ENCODE assay signal across 8 cellular contexts in the genomic region with DNA sequence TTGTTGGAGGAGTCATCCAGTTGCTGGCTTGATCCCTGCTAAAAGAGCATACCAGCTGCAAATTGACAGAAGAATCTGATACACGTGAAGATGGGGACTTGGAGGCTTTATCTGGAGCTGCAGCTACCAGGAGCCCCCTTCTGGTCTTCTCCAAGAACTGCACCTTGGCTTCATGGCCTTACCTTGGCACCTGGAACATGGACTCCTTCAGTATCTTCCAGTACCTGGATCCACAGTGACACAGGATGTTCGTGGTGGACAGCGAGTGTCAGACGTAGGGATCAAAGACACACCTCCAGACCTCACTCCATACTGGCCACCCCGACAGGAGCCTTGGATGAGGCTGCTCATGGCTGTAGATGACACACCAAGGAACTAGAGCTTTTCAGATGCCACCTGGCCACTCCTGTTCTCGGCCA. TPM values are rescaled to one million over a fixed set of nuclear protein-coding genes. Genes with fewer than 3 reads are reported as not detected.
A peak's percentile ranks its signal among the peaks of the same experiment; 100 is the strongest.
DNase-seq lines count a peak whose midpoint lies in the region; ATAC-seq and TF ChIP-seq lines count a peak whose summit lies in the region.

No MANE protein-coding gene starts in this region.

- ATAC-seq in aorta (ENCODE audit: low FRiP score) (peak; percentile 81), HG03469 (IDR thresholded peaks at IDR 0.05; ENCODE audit: unreplicated experiment) (no peak)

- no peak overlapping the region for H4K8ac ChIP-seq in trophoblast cell (ENCODE audit: low read depth, low read length)

- H3K9ac ChIP-seq in trophoblast cell (ENCODE audit: low read length) = no peak overlapping the region

- H3K79me2 ChIP-seq in DOHH2 (ENCODE audit: control insufficient read depth, low read length) = no peaks in the 10 kb centered on the region
- no peaks in the 10 kb centered on the region for H3K79me2 ChIP-seq in trophoblast cell (ENCODE audit: control insufficient read depth, insufficient read depth, low read length, poor library complexity)

- intact Hi-C loops in aorta (cut with DNase I) = loop anchor here in 1 of 2 donors (1.0 to 5.0 kb wide), 2 partner anchors 77 to 138 kb away; no protein-coding TSS in a partner anchor

- no peak overlapping the region for H4K91ac ChIP-seq in trophoblast cell (ENCODE audit: low read depth, low read length)

- H3F3A ChIP-seq in DOHH2 (ENCODE audit: control insufficient read depth, insufficient read depth) = no peaks in the 10 kb centered on the region

- no peak overlapping the region for H3K14ac ChIP-seq in trophoblast cell (ENCODE audit: low read length)

- H3K27ac ChIP-seq in DOHH2 (ENCODE audit: low read depth, low read length) (no peak overlapping the region), trophoblast cell (ENCODE audit: low read depth, low read length) (no peak overlapping the region), aorta (ENCODE audit: low read depth in 1 of 2, low read length in 2 of 2) (no peak overlapping the region)

- H3K23ac ChIP-seq in trophoblast cell (ENCODE audit: low read length) = no peak overlapping the region

- no CpG with 5 or more reads among the region's 6 CpGs for WGBS in trophoblast cell (ENCODE audit: extremely low coverage, insufficient coverage, insufficient read length)
- WGBS in aorta, 2 donors = 28 to 31% methylated on average over 6 of the region's 6 CpGs

- H3K4me1 ChIP-seq in DOHH2 (ENCODE audit: control insufficient read depth, low read length) (peaks cover 5% of the 10 kb centered on the region; the same call in 1 of the 2 replicates), trophoblast cell (ENCODE audit: control insufficient read depth in 1 of 2, insufficient read depth in 2 of 2, low read length in 2 of 2) (no peaks in the 10 kb centered on the region), aorta (ENCODE audit: control insufficient read depth in 1 of 2, insufficient read depth in 2 of 2, low read length in 2 of 2) (no peaks in the 10 kb centered on the region)

- no peaks in the 10 kb centered on the region for H3K9me2 ChIP-seq in DOHH2 (replicated peaks; ENCODE audit: control insufficient read depth, low read length)

- no peak overlapping the region for H2BK12ac ChIP-seq in trophoblast cell (ENCODE audit: low read length)

- H3K4ac ChIP-seq in trophoblast cell (ENCODE audit: low read depth, low read length) = no peak overlapping the region

- H3K27me3 ChIP-seq in DOHH2 (ENCODE audit: control insufficient read depth, low read length) (no peaks in the 10 kb centered on the region), MG63 (no peaks in the 10 kb centered on the region), trophoblast cell (ENCODE audit: insufficient read depth, low read length) (no peaks in the 10 kb centered on the region), aorta (ENCODE audit: control insufficient read depth in 1 of 2, insufficient read depth in 2 of 2, low read length in 1 of 2) (no peaks in the 10 kb centered on the region)

- H3K79me1 ChIP-seq in trophoblast cell (ENCODE audit: low read length) = no peaks in the 10 kb centered on the region

- no peak overlapping the region for H2AK5ac ChIP-seq in trophoblast cell (ENCODE audit: low read length)

- no peak overlapping the region for H3K18ac ChIP-seq in trophoblast cell (ENCODE audit: low read length)

- H3K4me2 ChIP-seq in DOHH2 (ENCODE audit: low read length) (no peak overlapping the region), trophoblast cell (ENCODE audit: low read length) (no peak overlapping the region)

- H2BK5ac ChIP-seq in trophoblast cell (ENCODE audit: low read depth, low read length, poor library complexity) = no peak overlapping the region

- H3K36me3 ChIP-seq in DOHH2 (ENCODE audit: control insufficient read depth, low read length) (no peaks in the 10 kb centered on the region), MG63 (no peaks in the 10 kb centered on the region), trophoblast cell (ENCODE audit: control insufficient read depth in 1 of 2, insufficient read depth in 2 of 2, low read length in 2 of 2) (no peaks in the 10 kb centered on the region), aorta (ENCODE audit: control insufficient read depth in 1 of 2, insufficient read depth in 2 of 2, low read length in 1 of 2) (no peaks in the 10 kb centered on the region)

- H4K12ac ChIP-seq in trophoblast cell (ENCODE audit: low read depth, low read length) = peak overlapping the region; percentile 18

- no peak overlapping the region for H2BK120ac ChIP-seq in trophoblast cell (ENCODE audit: insufficient read depth, low read length, poor library complexity)

- no peak overlapping the region for H2AFZ ChIP-seq in trophoblast cell (ENCODE audit: insufficient read depth, low read length, poor library complexity)

- H4K20me1 ChIP-seq in DOHH2 (ENCODE audit: control insufficient read depth, insufficient read depth, low read depth, low read length) = no peaks in the 10 kb centered on the region

- H3K4me3 ChIP-seq in DOHH2 (ENCODE audit: low read length) (no peak overlapping the region), MG63 (no peak overlapping the region), trophoblast cell (ENCODE audit: low read depth, low read length) (no peak overlapping the region), aorta (ENCODE audit: low read length in 2 of 2) (no peak overlapping the region)

- peak; percentile 89 for TF ChIP-seq CTCF in DOHH2 (IDR thresholded peaks at IDR 0.05; ENCODE audit: low read depth, low read length, poor library complexity, severe bottlenecking)

- no peaks in the 10 kb centered on the region for H3K9me3 ChIP-seq in DOHH2 (ENCODE audit: control insufficient read depth, insufficient read depth, low read length)
- no peaks in the 10 kb centered on the region for H3K9me3 ChIP-seq in MG63
- H3K9me3 ChIP-seq in trophoblast cell (ENCODE audit: insufficient read depth, low read depth, low read length) = peaks cover 7% of the 10 kb centered on the region
- H3K9me3 ChIP-seq in aorta (ENCODE audit: control insufficient read depth, low read length) = no peaks in the 10 kb centered on the region

- DNase-seq in MG63 (peak; percentile 47), RPMI8226 (peak; percentile 79), activated T-helper 1 cell treated with Interleukin-2 at 50 U/mL for 16 hours (ENCODE audit: low read depth) (peak; percentile 37), foreskin melanocyte (peak; percentile 32), trophoblast cell (peak; percentile 82 to 95), aorta (peak in 1 of 2 donors; percentile 60)

RNA-seq across cellular contexts. Expression of a gene that starts 9.9 kb away (rescaled TPM):
- total RNA-seq in MG63 (2014; rRNA removed; shearing (Covaris generic); ENCODE audit: low replicate concordance) = not detected in 2 replicates
- not detected in 2 replicates for polyA plus RNA-seq in trophoblast cell (2013)
- not detected for total RNA-seq in aorta
- 1 to 10 TPM in 1 of 2 donors, not detected in 1; 1.5 TPM for polyA plus RNA-seq in aorta

RNA-seq across cellular contexts. Expression of a gene that starts 15.3 kb away (rescaled TPM):
- total RNA-seq in MG63 (2014; rRNA removed; shearing (Covaris generic); ENCODE audit: low replicate concordance) = 3.8 and 11.8 TPM in 2 replicates
- polyA plus RNA-seq in trophoblast cell (2013) = 2.4 and 2.9 TPM in 2 replicates
- total RNA-seq in aorta = 10 to 100 TPM; 16.6 to 26.1 TPM
- 10 to 100 TPM in 1 of 2 donors, 1 to 10 TPM in 1; 6.5 to 12.6 TPM for polyA plus RNA-seq in aorta
